In the genomic region with DNA sequence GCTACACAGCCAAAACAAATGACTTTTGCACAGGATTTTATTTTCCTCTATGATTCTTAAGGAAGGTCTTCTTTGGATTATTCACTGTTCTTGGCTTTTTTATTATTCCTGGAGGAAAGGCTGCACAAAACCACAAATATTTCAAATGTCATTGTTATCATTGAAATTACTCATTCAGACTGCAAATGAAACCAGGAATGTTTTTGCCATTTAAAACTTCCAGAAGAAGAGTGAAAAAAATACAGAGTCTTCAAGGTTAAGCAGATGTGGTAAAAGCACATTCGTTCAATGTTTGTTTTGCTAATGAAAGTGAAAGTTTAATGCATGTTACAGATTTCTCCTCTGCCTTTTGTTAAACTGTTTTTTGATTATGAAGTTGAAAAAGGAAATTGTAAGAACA, we compare ENCODE assay signal across 12 cellular contexts.
DNase-seq lines count a peak whose midpoint lies in the region; FAIRE-seq and TF ChIP-seq lines count a peak whose summit lies in the region.
"Had no signal": no experiment of that assay in that cellular context is flagged by ENCODE, and none has a peak within 500 bp of the region (broad histone marks: within the 10 kb centered on the region; RNA-seq: fewer than 3 reads in every experiment).

No MANE protein-coding gene starts in this region.

- no peak for TF ChIP-seq POLR2A in H54 (IDR thresholded peaks at IDR 0.05; ENCODE audit: low read depth, low read length)

- POLR2A ChIA-PET in GM10248 (lab: Yijun Ruan, JAX) = no interaction called here

- DNase-seq in H54 (ENCODE audit: insufficient read length, low spot score) (peak; percentile 67), amniotic epithelial cell (ENCODE audit: low read depth) (peak; percentile 94), glomerular visceral epithelial cell (ENCODE audit: extremely low spot score) (peak; percentile 76), GM13976 (ENCODE audit: low spot score) (no peak), activated gamma-delta T cell (lab: John Stamatoyannopoulos, UW) (no peak), GM10248 (ENCODE audit: extremely low spot score) (no peak)
- no peak for DNase-seq in activated T-cell treated with anti-CD3 and anti-CD28 coated beads, Interleukin-2, amount 50 U/mL, for 1 hour
- DNase-seq: C1 segment of cervical spinal cord, NCI-H1694 treated with DMSO at 0.1 percent for 48 hours had no signal

- in situ Hi-C loops in GM13976 (cut with MboI; ENCODE audit: low sequenced_read_pairs, unreplicated experiment) = no loop called here

- no peaks in the 10 kb centered on the region for H3K36me3 ChIP-seq in ACC112 (ENCODE audit: insufficient read depth, low read length)

- TF ChIP-seq CTCF in GM13976 (IDR thresholded peaks at IDR 0.05; ENCODE audit: borderline replicate concordance, control extremely low read depth, extremely low read depth, insufficient read depth, missing control alignments) (no peak), GM10248 (IDR thresholded peaks at IDR 0.05; ENCODE audit: control extremely low read depth, extremely low read depth, low read depth, missing control alignments) (no peak)

- peak; percentile 99 for FAIRE-seq in H54 (lab: Jason Lieb, UNC)

- no peaks in the 10 kb centered on the region for H3K27me3 ChIP-seq in ACC112 (ENCODE audit: insufficient read depth, low read length)

- peaks cover 20% of the 10 kb centered on the region for H3K4me1 ChIP-seq in ACC112 (ENCODE audit: control insufficient read depth, insufficient read depth, low read length, unreplicated experiment)

- H3K79me2 ChIP-seq in ACC112 (ENCODE audit: control insufficient read depth, insufficient read depth, low read length, unreplicated experiment) = no peaks in the 10 kb centered on the region

- H3K4me3 ChIP-seq in ACC112 (ENCODE audit: low read depth, low read length) = peak overlapping the region; percentile 56
- H3K4me3 ChIP-seq: skin epidermis had no signal

- peak overlapping the region; percentile 24; the same call in 1 of the 2 replicates for H3K27ac ChIP-seq in ACC112 (ENCODE audit: low read depth, low read length)
- H3K27ac ChIP-seq: epithelial cell of prostate, skin epidermis had no signal

- CTCF ChIA-PET in GM10248 (lab: Yijun Ruan, JAX) = interaction anchor here (0.9 to 1.2 kb wide), 3 partner anchors 8 to 25 kb away, joined by 3 to 4 read pairs (median 3); no protein-coding TSS in a partner anchor

- peak overlapping the region; percentile 39 for H2AFZ ChIP-seq in ACC112 (ENCODE audit: low read length, unreplicated experiment)

Comparison
In these comparisons a context has a peak if more than half of its experiments do, and no peak if none do; other contexts are left out.
1. DNase-seq: peak in H54 (single experiment), amniotic epithelial cell (single experiment) and glomerular visceral epithelial cell (single experiment); none in GM13976 (single experiment), activated gamma-delta T cell (single experiment), activated T-cell treated with anti-CD3 and anti-CD28 coated beads, Interleukin-2, amount 50 U/mL, for 1 hour (single experiment) and GM10248 (single experiment).